ENCODE assay signal across 1 cellular context in the genomic region with DNA sequence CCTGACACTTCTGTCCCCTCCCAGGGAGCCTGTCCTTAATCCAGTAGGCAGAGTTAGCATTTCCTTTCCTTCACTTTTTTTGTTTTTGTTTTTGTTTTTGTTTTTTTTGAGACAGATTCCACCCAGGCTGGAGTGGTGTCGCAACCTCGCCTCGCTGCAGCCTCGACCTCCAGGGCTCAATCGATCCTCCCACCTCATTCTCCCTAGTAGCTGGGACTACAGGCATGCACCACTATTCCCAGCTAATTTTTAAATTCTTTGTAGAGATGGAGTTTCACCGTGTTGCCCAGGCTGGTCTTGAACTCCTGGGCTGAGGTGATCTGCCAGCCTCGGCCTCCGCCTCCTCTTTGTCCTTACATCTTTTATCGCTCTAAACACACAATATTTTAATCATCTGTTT.
TF ChIP-seq lines count a peak whose summit lies in the region.

No MANE protein-coding gene starts in this region.

TF ChIP-seq in liver, 16 proteins besides CTCF, POLR2A, EP300 and RAD21:
- TF ChIP-seq, protein P1, sequence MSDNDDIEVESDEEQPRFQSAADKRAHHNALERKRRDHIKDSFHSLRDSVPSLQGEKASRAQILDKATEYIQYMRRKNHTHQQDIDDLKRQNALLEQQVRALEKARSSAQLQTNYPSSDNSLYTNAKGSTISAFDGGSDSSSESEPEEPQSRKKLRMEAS (IDR thresholded peaks at IDR 0.05) = no peak
- TF ChIP-seq GABPA (IDR thresholded peaks at IDR 0.05 in 1 of 2, conservative IDR thresholded peaks at IDR 0.05 in 1 of 2) = no peak
- no peak for TF ChIP-seq FOXA2 (IDR thresholded peaks at IDR 0.05)
- TF ChIP-seq SP1 (IDR thresholded peaks at IDR 0.05) = no peak
- TF ChIP-seq, protein P2, sequence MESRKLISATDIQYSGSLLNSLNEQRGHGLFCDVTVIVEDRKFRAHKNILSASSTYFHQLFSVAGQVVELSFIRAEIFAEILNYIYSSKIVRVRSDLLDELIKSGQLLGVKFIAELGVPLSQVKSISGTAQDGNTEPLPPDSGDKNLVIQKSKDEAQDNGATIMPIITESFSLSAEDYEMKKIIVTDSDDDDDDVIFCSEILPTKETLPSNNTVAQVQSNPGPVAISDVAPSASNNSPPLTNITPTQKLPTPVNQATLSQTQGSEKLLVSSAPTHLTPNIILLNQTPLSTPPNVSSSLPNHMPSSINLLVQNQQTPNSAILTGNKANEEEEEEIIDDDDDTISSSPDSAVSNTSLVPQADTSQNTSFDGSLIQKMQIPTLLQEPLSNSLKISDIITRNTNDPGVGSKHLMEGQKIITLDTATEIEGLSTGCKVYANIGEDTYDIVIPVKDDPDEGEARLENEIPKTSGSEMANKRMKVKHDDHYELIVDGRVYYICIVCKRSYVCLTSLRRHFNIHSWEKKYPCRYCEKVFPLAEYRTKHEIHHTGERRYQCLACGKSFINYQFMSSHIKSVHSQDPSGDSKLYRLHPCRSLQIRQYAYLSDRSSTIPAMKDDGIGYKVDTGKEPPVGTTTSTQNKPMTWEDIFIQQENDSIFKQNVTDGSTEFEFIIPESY (IDR thresholded peaks at IDR 0.05) = no peak
- TF ChIP-seq HNF4G (IDR thresholded peaks at IDR 0.05) = no peak
- TF ChIP-seq NR2F2 (IDR thresholded peaks at IDR 0.05) = no peak
